8 cellular contexts compared by ENCODE assay signal in the genomic region with DNA sequence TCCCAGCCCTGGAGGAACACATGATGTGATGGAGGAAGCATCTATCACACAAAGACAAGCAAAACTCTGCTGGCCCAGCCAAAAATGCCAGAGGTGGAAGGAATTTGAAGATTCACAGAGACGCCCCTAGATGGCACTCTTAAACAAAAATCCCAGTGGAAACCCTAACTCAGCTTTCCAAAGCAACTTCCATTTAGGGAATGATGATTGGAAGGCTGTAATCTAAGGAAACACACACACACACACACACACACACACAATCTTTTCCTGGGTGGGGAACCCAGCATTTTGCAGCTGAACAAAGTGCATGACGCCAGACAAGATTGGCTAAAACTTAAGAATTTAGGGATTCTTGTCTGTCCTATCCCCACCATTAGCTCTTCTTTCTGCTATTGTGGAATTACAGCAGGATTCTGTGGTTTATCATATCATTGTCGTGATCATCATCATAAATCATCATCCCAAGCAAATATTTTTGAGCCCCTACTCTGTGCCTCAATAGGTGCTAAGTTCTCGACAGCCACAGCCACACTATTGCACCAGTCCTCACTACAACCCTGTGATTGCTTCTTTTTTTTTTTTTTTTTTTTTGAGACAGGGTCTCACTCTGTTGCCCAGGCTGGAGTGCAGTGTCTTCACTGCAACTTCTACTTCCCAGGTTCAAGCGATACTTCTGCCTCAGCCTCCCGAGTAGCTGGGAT. TPM values are rescaled to one million over a fixed set of nuclear protein-coding genes. Genes with fewer than 3 reads are reported as not detected.
DNase-seq lines count a peak whose midpoint lies in the region; ATAC-seq and TF ChIP-seq lines count a peak whose summit lies in the region.

No MANE protein-coding gene starts in this region.

- H3K27me3 ChIP-seq in neural progenitor cell: peaks cover 10% of the 10 kb centered on the region

- H3K27ac Mint-ChIP-seq in T-cell: peak overlapping the region in 1 of 2 donors; percentile 48
- H3K27ac Mint-ChIP-seq in neural progenitor cell: no peak overlapping the region

- H3K4me3 Mint-ChIP-seq in T-cell (peak overlapping the region in 2 of 3 donors; percentile 9 to 93), neural progenitor cell (peak overlapping the region; percentile 53)

- H3K4me3 ChIP-seq in fibroblast of villous mesenchyme (ENCODE audit: low read depth, low read length): no peak overlapping the region
- H3K4me3 ChIP-seq in neural progenitor cell: no peak overlapping the region

- CTCF ChIA-PET in T-cell (lab: Charles Lee): interaction anchor here (0.6 to 0.8 kb wide), 3 partner anchors 88 to 1084 kb away, joined by 3 to 7 read pairs (median 4); no protein-coding TSS in a partner anchor

- DNase-seq in stimulated activated CD4-positive, alpha-beta T cell treated with anti-CD3 and anti-CD28 coated beads, Interleukin-15, amount 100 ng/mL, for 24 hours: peak; percentile 23
- no peak for DNase-seq in stimulated activated CD4-positive, alpha-beta T cell treated with anti-CD3 and anti-CD28 coated beads, Interleukin-1b, Interleukin-23, amount 100 ng/mL, for 48 hours
- peak; percentile 39 for DNase-seq in NCI-H1105 (lab: John Stamatoyannopoulos, UW)
- DNase-seq in T-cell: no peak
- peak; percentile 82 for DNase-seq in fibroblast of villous mesenchyme (ENCODE audit: low read depth)
- peak; percentile 75 for DNase-seq in neural progenitor cell (ENCODE audit: low spot score)
- no peak for DNase-seq in GOT3 (lab: John Stamatoyannopoulos, UW)

- peaks cover 6% of the 10 kb centered on the region for H3F3A ChIP-seq in neural progenitor cell (ENCODE audit: low read depth)

- no peak for ATAC-seq in T-cell (replicated peaks in 1 of 4)
- no peak for ATAC-seq in HG03095 (IDR thresholded peaks at IDR 0.05; ENCODE audit: unreplicated experiment)

- H4K20me1 ChIP-seq in neural progenitor cell (ENCODE audit: low read depth): peaks cover 10% of the 10 kb centered on the region

- no peaks in the 10 kb centered on the region for H3K9me3 ChIP-seq in neural progenitor cell (ENCODE audit: low read depth)

- no peaks in the 10 kb centered on the region for H3K27me3 Mint-ChIP-seq in T-cell
- H3K27me3 Mint-ChIP-seq in neural progenitor cell (ENCODE audit: insufficient read depth, low read depth): peaks cover 7% of the 10 kb centered on the region

- TF ChIP-seq CTCF in fibroblast of villous mesenchyme (IDR thresholded peaks at IDR 0.05; ENCODE audit: insufficient read depth, low read depth, low read length) (peak; percentile 74), neural progenitor cell (IDR thresholded peaks at IDR 0.05) (peak; percentile 71)

- H3K79me2 ChIP-seq in neural progenitor cell (ENCODE audit: low read depth): peaks cover 10% of the 10 kb centered on the region

- H3K9me3 Mint-ChIP-seq in T-cell: no peaks in the 10 kb centered on the region
- no peaks in the 10 kb centered on the region for H3K9me3 Mint-ChIP-seq in neural progenitor cell

- H3K27ac ChIP-seq in neural progenitor cell: no peak overlapping the region

- H3K9ac ChIP-seq in neural progenitor cell: no peak overlapping the region

- no peaks in the 10 kb centered on the region for H3K4me1 ChIP-seq in neural progenitor cell

- POLR2A ChIA-PET in T-cell (lab: Charles Lee): no interaction called here

- H3K36me3 Mint-ChIP-seq in T-cell (peaks cover 11% of the 10 kb centered on the region), neural progenitor cell (peaks cover 2% of the 10 kb centered on the region)

- no peak overlapping the region for H2AFZ ChIP-seq in neural progenitor cell (replicated peaks)

- no peak overlapping the region for H3K4me2 ChIP-seq in neural progenitor cell

- H3K4me1 Mint-ChIP-seq in T-cell (peaks cover 29 to 38% (median 29%) of the 10 kb centered on the region in 3 donors), neural progenitor cell (peaks cover 6% of the 10 kb centered on the region)

- no peaks in the 10 kb centered on the region for H3K36me3 ChIP-seq in neural progenitor cell

RNA-seq across cellular contexts. Expression of gene LDAF1, which starts 1.6 kb away (rescaled TPM):
- total RNA-seq in T-cell (10 to 100 TPM; 11.0 to 15.2 (median 12.7) TPM), fibroblast of villous mesenchyme (41.9 and 47.9 TPM in 2 replicates), neural progenitor cell (ENCODE audit: low replicate concordance) (28.9 and 34.8 TPM in 2 replicates)

RNA-seq across cellular contexts. Expression of gene DNAH3, which starts 6.3 kb away (rescaled TPM):
- total RNA-seq in T-cell (not detected), fibroblast of villous mesenchyme (under 0.01 TPM in 2 replicates), neural progenitor cell (ENCODE audit: low replicate concordance) (0.92 and 1.1 TPM in 2 replicates)

RNA-seq across cellular contexts. Expression of gene ZP2, which starts 54.5 kb away (rescaled TPM):
- total RNA-seq in T-cell: not detected
- not detected in 2 replicates for total RNA-seq in fibroblast of villous mesenchyme
- not detected in 2 replicates for total RNA-seq in neural progenitor cell (ENCODE audit: low replicate concordance)

Comparison
In these comparisons a context has a peak if more than half of its experiments do, and no peak if none do; other contexts are left out.
1. DNase-seq: peak in stimulated activated CD4-positive, alpha-beta T cell treated with anti-CD3 and anti-CD28 coated beads, Interleukin-15, amount 100 ng/mL, for 24 hours (single experiment), NCI-H1105 (single experiment), fibroblast of villous mesenchyme (single experiment) and neural progenitor cell (single experiment); none in stimulated activated CD4-positive, alpha-beta T cell treated with anti-CD3 and anti-CD28 coated beads, Interleukin-1b, Interleukin-23, amount 100 ng/mL, for 48 hours (single experiment), T-cell (0 of 34) and GOT3 (single experiment).